In the genomic region with DNA sequence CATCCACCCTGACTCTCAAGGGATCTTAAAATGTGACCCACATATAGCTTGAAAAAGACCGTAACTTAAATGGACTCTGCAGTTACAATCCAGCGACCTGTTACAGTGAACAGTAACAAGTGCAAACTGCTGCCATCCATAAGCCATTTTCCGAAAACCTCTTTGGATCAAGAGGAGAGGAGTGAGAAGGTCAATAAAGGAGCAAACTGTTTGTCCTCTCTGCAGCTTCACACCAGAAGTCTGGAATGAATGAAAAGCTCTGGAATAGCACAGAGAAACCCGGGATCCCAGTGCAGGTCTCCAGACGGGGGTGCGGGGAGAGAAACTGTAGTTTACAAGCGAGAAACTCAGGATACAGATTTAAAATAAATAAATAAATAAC, we compare ENCODE assay signal across 8 cellular contexts. TPM values are rescaled to one million over a fixed set of nuclear protein-coding genes. Genes with fewer than 3 reads are reported as not detected.
A peak's percentile ranks its signal among the peaks of the same experiment; 100 is the strongest.
DNase-seq lines count a peak whose midpoint lies in the region; ATAC-seq and TF ChIP-seq lines count a peak whose summit lies in the region.

No MANE protein-coding gene starts in this region.

- no peaks in the 10 kb centered on the region for H3K9me3 ChIP-seq in HCT116 (ENCODE audit: control insufficient read depth in 1 of 2, insufficient read depth in 1 of 2, low read depth in 1 of 2, low read length in 2 of 2)
- no peaks in the 10 kb centered on the region for H3K9me3 ChIP-seq in WERI-Rb-1 (ENCODE audit: severe bottlenecking)

- peaks cover 7% of the 10 kb centered on the region for H3K79me2 ChIP-seq in HCT116 (ENCODE audit: insufficient read depth, low read length)

- peak overlapping the region; percentile 81 for H3K27ac Mint-ChIP-seq in glutamatergic neuron (ENCODE audit: unreplicated experiment)

- H3K27ac ChIP-seq in HCT116 (ENCODE audit: low read depth, low read length): no peak overlapping the region
- H3K27ac ChIP-seq in WERI-Rb-1: peak overlapping the region; percentile 76

- CTCF ChIA-PET in AG04449 (lab: Yijun Ruan, JAX): interaction anchor here (0.9 to 2.3 kb wide), 5 partner anchors 9 to 76 kb away, joined by 3 to 7 read pairs (median 6); no protein-coding TSS in a partner anchor
- CTCF ChIA-PET in HCT116 (lab: Charles Lee): no interaction called here

- H2AFZ ChIP-seq in HCT116 (ENCODE audit: low read depth, low read length, poor library complexity, severe bottlenecking): no peak overlapping the region

- H3K4me3 ChIP-seq in AG04449 (ENCODE audit: low read depth, low read length) (peak overlapping the region; percentile 84), HCT116 (replicated peaks in 1 of 2; ENCODE audit: low read depth in 1 of 2, low read length in 2 of 2) (peak overlapping the region; percentile 63 to 73), WERI-Rb-1 (ENCODE audit: low read depth, low read length) (peak overlapping the region; percentile 81)

- peak overlapping the region; percentile 90 for H3K4me2 ChIP-seq in HCT116 (ENCODE audit: low read length)

- RAD21 ChIA-PET in HCT116 (lab: Charles Lee; ENCODE audit: low non-redundant PET in 1 of 2, low total read pairs in 2 of 2, uncharacterized antibody in 2 of 2, unreplicated experiment in 2 of 2): no interaction called here

- H3K4me1 Mint-ChIP-seq in glutamatergic neuron (ENCODE audit: low read depth, unreplicated experiment): peaks cover 6% of the 10 kb centered on the region

- peak overlapping the region; percentile 34; the same call in 1 of the 2 replicates for H3K9ac ChIP-seq in HCT116 (ENCODE audit: low read length)

- BruUV-seq in HCT116 (replicated peaks; lab: Mats Ljungman, UMichigan): no TSS peak

- ATAC-seq in HCT116 (no peak), GM18519 (IDR thresholded peaks at IDR 0.05; ENCODE audit: low FRiP score, unreplicated experiment) (no peak)

- H3K27me3 ChIP-seq in HCT116 (ENCODE audit: insufficient read depth, low read length) (no peaks in the 10 kb centered on the region), WERI-Rb-1 (ENCODE audit: insufficient read depth, low read depth, severe bottlenecking) (no peaks in the 10 kb centered on the region)

- H3K4me1 ChIP-seq in HCT116 (ENCODE audit: control insufficient read depth in 1 of 2, insufficient read depth in 2 of 2, low read length in 2 of 2): peaks cover 0 to 12% of the 10 kb centered on the region in 2 experiments; a peak in 3 of 4 replicates

- TF ChIP-seq CTCF in AG04449 (IDR thresholded peaks at IDR 0.05; ENCODE audit: insufficient read depth, low read length, missing control alignments) (no peak), HCT116 (IDR thresholded peaks at IDR 0.05 in 2 of 3, conservative IDR thresholded peaks at IDR 0.05 in 1 of 3; ENCODE audit: borderline replicate concordance in 1 of 3, insufficient read depth in 1 of 3, low read depth in 2 of 3, low read length in 2 of 3) (no peak), WERI-Rb-1 (IDR thresholded peaks at IDR 0.05; ENCODE audit: low read depth, low read length) (no peak), glutamatergic neuron (IDR thresholded peaks at IDR 0.05; ENCODE audit: partially characterized antibody, unreplicated experiment) (no peak)

- peaks cover 4% of the 10 kb centered on the region for H3K9me3 Mint-ChIP-seq in glutamatergic neuron (ENCODE audit: unreplicated experiment)

- no peaks in the 10 kb centered on the region for H3K36me3 Mint-ChIP-seq in glutamatergic neuron (ENCODE audit: unreplicated experiment)

- no peak for TF ChIP-seq POLR2A in HCT116 (IDR thresholded peaks at IDR 0.05; ENCODE audit: borderline replicate concordance, extremely low read depth, insufficient read depth, insufficient read length)

- H3K4me3 Mint-ChIP-seq in glutamatergic neuron (ENCODE audit: unreplicated experiment): peak overlapping the region; percentile 95

- TF ChIP-seq RAD21 in HCT116 (IDR thresholded peaks at IDR 0.05; ENCODE audit: low read depth): no peak

- H3K9me2 ChIP-seq in HCT116 (ENCODE audit: insufficient read depth): no peaks in the 10 kb centered on the region

- POLR2A ChIA-PET in AG04449 (lab: Yijun Ruan, JAX) (no interaction called here), HCT116 (lab: Charles Lee) (no interaction called here)

- no peaks in the 10 kb centered on the region for H4K20me1 ChIP-seq in HCT116 (ENCODE audit: insufficient read depth)

- H3K27me3 Mint-ChIP-seq in glutamatergic neuron (ENCODE audit: unreplicated experiment): peaks cover 5% of the 10 kb centered on the region

- H3K36me3 ChIP-seq in HCT116 (ENCODE audit: control insufficient read depth in 1 of 2, insufficient read depth in 2 of 2, low read length in 2 of 2) (peaks cover 0 to 6% of the 10 kb centered on the region in 2 experiments; a peak in 2 of 4 replicates), WERI-Rb-1 (peaks cover 22% of the 10 kb centered on the region)

- intact Hi-C loops in HCT116 (cut with micrococcal nuclease): no loop called here

- DNase-seq in AG04449 (ENCODE audit: low read depth, low spot score): no peak
- DNase-seq in HCT116 (ENCODE audit: low read depth, low spot score): no peak
- DNase-seq in WERI-Rb-1: no peak
- no peak for DNase-seq in glutamatergic neuron
- DNase-seq in retina: peak; percentile 67
- no peak for DNase-seq in dedifferentiated amniotic fluid mesenchymal stem cell (ENCODE audit: extremely low spot score)
- no peak for DNase-seq in stimulated activated CD4-positive, alpha-beta T cell treated with anti-CD3 and anti-CD28 coated beads, Interleukin-4, amount 100 ng/mL, for 1 hour

TF ChIP-seq in HCT116, 20 proteins besides CTCF, POLR2A, EP300 and RAD21 (continues in another document):
- TF ChIP-seq TCF7L2 (IDR thresholded peaks at IDR 0.05; ENCODE audit: borderline replicate concordance, extremely low read depth, insufficient read depth, insufficient read length) (no peak), EZH2 (IDR thresholded peaks at IDR 0.05) (no peak), JUND (IDR thresholded peaks at IDR 0.05) (no peak), EGR1 (IDR thresholded peaks at IDR 0.05; ENCODE audit: low read depth) (no peak), CEBPB (IDR thresholded peaks at IDR 0.05; ENCODE audit: low read depth) (no peak), CBX3 (IDR thresholded peaks at IDR 0.05; ENCODE audit: low read depth) (no peak), REST (IDR thresholded peaks at IDR 0.05; ENCODE audit: low read depth) (no peak), ELF1 (IDR thresholded peaks at IDR 0.05; ENCODE audit: borderline replicate concordance, low read depth) (no peak), SIN3A (IDR thresholded peaks at IDR 0.05; ENCODE audit: low read depth) (no peak), FOSL1 (IDR thresholded peaks at IDR 0.05; ENCODE audit: low read depth) (no peak), ZFX (IDR thresholded peaks at IDR 0.05) (no peak), SP1 (IDR thresholded peaks at IDR 0.05; ENCODE audit: low read depth) (no peak)
- TF ChIP-seq, protein P1, sequence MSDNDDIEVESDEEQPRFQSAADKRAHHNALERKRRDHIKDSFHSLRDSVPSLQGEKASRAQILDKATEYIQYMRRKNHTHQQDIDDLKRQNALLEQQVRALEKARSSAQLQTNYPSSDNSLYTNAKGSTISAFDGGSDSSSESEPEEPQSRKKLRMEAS (IDR thresholded peaks at IDR 0.05): no peak
- TF ChIP-seq, protein P2, sequence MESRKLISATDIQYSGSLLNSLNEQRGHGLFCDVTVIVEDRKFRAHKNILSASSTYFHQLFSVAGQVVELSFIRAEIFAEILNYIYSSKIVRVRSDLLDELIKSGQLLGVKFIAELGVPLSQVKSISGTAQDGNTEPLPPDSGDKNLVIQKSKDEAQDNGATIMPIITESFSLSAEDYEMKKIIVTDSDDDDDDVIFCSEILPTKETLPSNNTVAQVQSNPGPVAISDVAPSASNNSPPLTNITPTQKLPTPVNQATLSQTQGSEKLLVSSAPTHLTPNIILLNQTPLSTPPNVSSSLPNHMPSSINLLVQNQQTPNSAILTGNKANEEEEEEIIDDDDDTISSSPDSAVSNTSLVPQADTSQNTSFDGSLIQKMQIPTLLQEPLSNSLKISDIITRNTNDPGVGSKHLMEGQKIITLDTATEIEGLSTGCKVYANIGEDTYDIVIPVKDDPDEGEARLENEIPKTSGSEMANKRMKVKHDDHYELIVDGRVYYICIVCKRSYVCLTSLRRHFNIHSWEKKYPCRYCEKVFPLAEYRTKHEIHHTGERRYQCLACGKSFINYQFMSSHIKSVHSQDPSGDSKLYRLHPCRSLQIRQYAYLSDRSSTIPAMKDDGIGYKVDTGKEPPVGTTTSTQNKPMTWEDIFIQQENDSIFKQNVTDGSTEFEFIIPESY (IDR thresholded peaks at IDR 0.05; ENCODE audit: extremely low read depth, insufficient replicate concordance, low read length): no peak
- TF ChIP-seq, protein P3, sequence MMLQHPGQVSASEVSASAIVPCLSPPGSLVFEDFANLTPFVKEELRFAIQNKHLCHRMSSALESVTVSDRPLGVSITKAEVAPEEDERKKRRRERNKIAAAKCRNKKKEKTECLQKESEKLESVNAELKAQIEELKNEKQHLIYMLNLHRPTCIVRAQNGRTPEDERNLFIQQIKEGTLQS (IDR thresholded peaks at IDR 0.05): no peak

RNA-seq across cellular contexts. Expression of gene ZDHHC21, which starts 0.7 kb away (rescaled TPM):
- total RNA-seq in HCT116 (2021; ENCODE audit: unreplicated experiment) (5.9 TPM), glutamatergic neuron (ENCODE audit: unreplicated experiment) (15.2 TPM)
- 0.85 and 1.1 TPM in 2 replicates for polyA plus RNA-seq in HCT116 (2012)

RNA-seq across cellular contexts. Expression of gene CER1, which starts 30.0 kb away (rescaled TPM):
- total RNA-seq in HCT116 (2021; ENCODE audit: unreplicated experiment): not detected
- not detected in 2 replicates for polyA plus RNA-seq in HCT116 (2012)
- total RNA-seq in glutamatergic neuron (ENCODE audit: unreplicated experiment): 3.0 TPM
